25 cellular contexts compared by ENCODE assay signal in genomic region chr11:91813263-91813662, GRCh38.
"Had no signal": no experiment of that assay in that cellular context is flagged by ENCODE, and none has a peak within 500 bp of the region (broad histone marks: within the 10 kb centered on the region; RNA-seq: fewer than 3 reads in every experiment).

No MANE protein-coding gene starts in this region.

- DNase-seq: natural killer cell; occipital lobe; ovary; posterior cingulate gyrus; psoas muscle; right cardiac atrium; right lobe of liver; sigmoid colon; small intestine; spleen; stimulated activated CD4-positive, alpha-beta T cell treated with anti-CD3 and anti-CD28 coated beads, Interleukin-12 subunit alpha, Interleukin-12 subunit beta, amount 100 ng/mL, for 4 hours; stimulated activated CD4-positive, alpha-beta T cell treated with anti-CD3 and anti-CD28 coated beads, Interleukin-1b, Interleukin-23, amount 100 ng/mL, for 48 hours; stimulated activated CD4-positive, alpha-beta T cell treated with anti-CD3 and anti-CD28 coated beads, Interleukin-4, amount 100 ng/mL, for 1 hour; stimulated activated CD4-positive, alpha-beta T cell treated with anti-CD3 and anti-CD28 coated beads, Interleukin-4, amount 100 ng/mL, for 4 hours; stimulated activated CD8-positive, alpha-beta memory T cell treated with anti-CD3 and anti-CD28 coated beads, Interleukin-4, amount 100 ng/mL, for 48 hours; stimulated activated naive CD4-positive, alpha-beta T cell; stimulated activated naive CD8-positive, alpha-beta T cell treated with anti-CD3 and anti-CD28 coated beads, Interleukin-15, amount 100 ng/mL, for 72 hours; stimulated activated naive CD8-positive, alpha-beta T cell treated with anti-CD3 and anti-CD28 coated beads, Interleukin-15, Interleukin-2, amounts not matched to agents 100 U/mL and 50 U/mL, for 24 hours; substantia nigra; testis; tibial artery; transverse colon; upper lobe of right lung; uterus had no signal

- ATAC-seq: natural killer cell; psoas muscle; right cardiac atrium; right lobe of liver; stimulated activated memory B cell treated with anti-CD40 and anti-IgM and Interleukin-4, amounts not matched to agents 10 μg/mL and 1 μg/mL and 100 μg/mL, for 72 hours; stimulated activated naive CD8-positive, alpha-beta T cell treated with anti-CD3 and anti-CD28 coated beads, Interleukin-15, amount 100 ng/mL, for 72 hours; stimulated activated naive CD8-positive, alpha-beta T cell treated with anti-CD3 and anti-CD28 coated beads, Interleukin-15, Interleukin-2, amounts not matched to agents 100 U/mL and 50 U/mL, for 24 hours; upper lobe of right lung had no signal
